ENCODE assay signal across 1 cellular context in genomic region chr2:224178085-224178484, GRCh38.
TF ChIP-seq lines count a peak whose summit lies in the region.

No MANE protein-coding gene starts in this region.

TF ChIP-seq in IMR-90, 13 proteins besides CTCF, POLR2A, EP300 and RAD21:
- TF ChIP-seq NFE2L2 (IDR thresholded peaks at IDR 0.05; ENCODE audit: low read depth, low read length) = no peak
